In genomic region chr10:88582411-88582805, GRCh38 we compare ENCODE assay signal across 9 cellular contexts. TPM values are rescaled to one million over a fixed set of nuclear protein-coding genes. Genes with fewer than 3 reads are reported as not detected.
DNase-seq lines count a peak whose midpoint lies in the region; ATAC-seq lines count a peak whose summit lies in the region.
"Had no signal": no experiment of that assay in that cellular context is flagged by ENCODE, and none has a peak within 500 bp of the region (broad histone marks: within the 10 kb centered on the region; RNA-seq: fewer than 3 reads in every experiment).

No MANE protein-coding gene starts in this region.

- no peaks in the 10 kb centered on the region for H3K27me3 ChIP-seq in skeletal muscle tissue (ENCODE audit: control insufficient read depth in 3 of 3, insufficient read depth in 3 of 3, low read length in 3 of 3)

- no peaks in the 10 kb centered on the region for H3K36me3 ChIP-seq in skeletal muscle tissue (ENCODE audit: control insufficient read depth in 3 of 3, insufficient read depth in 3 of 3, low read length in 3 of 3)

- H3K27ac Mint-ChIP-seq in activated T-helper 1 cell treated with anti-CD3 and anti-CD28 coated beads, Interleukin-12 subunit alpha, Interleukin-12 subunit beta, Interleukin-2, Interleukin-4 antibody, amounts not matched to agents 30 ng/mL and 10 ng/mL and 1 ng/mL, durations not matched to agents 14 hours and 24 hours and 36 hours = peak overlapping the region; percentile 40

- H3K4me3 ChIP-seq in iPS-11a (ENCODE audit: low read depth, low read length) (peak overlapping the region; percentile 18), skeletal muscle tissue (ENCODE audit: low read length in 3 of 3) (peak overlapping the region; percentile 75 to 98 (median 94))

- peaks cover 4% of the 10 kb centered on the region for H3K36me3 Mint-ChIP-seq in activated T-helper 1 cell treated with anti-CD3 and anti-CD28 coated beads, Interleukin-12 subunit alpha, Interleukin-12 subunit beta, Interleukin-2, Interleukin-4 antibody, amounts not matched to agents 30 ng/mL and 10 ng/mL and 1 ng/mL, durations not matched to agents 14 hours and 24 hours and 36 hours (ENCODE audit: low read depth)

- DNase-seq in activated T-helper 1 cell treated with anti-CD3 and anti-CD28 coated beads, Interleukin-12 subunit alpha, Interleukin-12 subunit beta, Interleukin-2, Interleukin-4 antibody, amounts not matched to agents 30 ng/mL and 10 ng/mL and 1 ng/mL, durations not matched to agents 14 hours and 24 hours and 36 hours (ENCODE audit: low spot score) = no peak
- DNase-seq in AG20443 (ENCODE audit: low spot score) (no peak), anterior cingulate cortex (lab: John Stamatoyannopoulos, UW) (no peak)
- no peak for DNase-seq in stimulated activated CD4-positive, alpha-beta T cell treated with anti-CD3 and anti-CD28 coated beads, Interleukin-15, amount 100 ng/mL, for 24 hours

- peak overlapping the region; percentile 85 for H3K4me3 Mint-ChIP-seq in activated T-helper 1 cell treated with anti-CD3 and anti-CD28 coated beads, Interleukin-12 subunit alpha, Interleukin-12 subunit beta, Interleukin-2, Interleukin-4 antibody, amounts not matched to agents 30 ng/mL and 10 ng/mL and 1 ng/mL, durations not matched to agents 14 hours and 24 hours and 36 hours

- peak; percentile 7 for ATAC-seq in GM19452 (IDR thresholded peaks at IDR 0.05; ENCODE audit: unreplicated experiment)
- ATAC-seq in HG03045 (IDR thresholded peaks at IDR 0.05; ENCODE audit: unreplicated experiment) = no peak

- peak overlapping the region; percentile 30 to 98 (median 96) for H3K9ac ChIP-seq in skeletal muscle tissue (ENCODE audit: low read depth in 1 of 3, low read length in 3 of 3)

- peaks cover 8% of the 10 kb centered on the region for H3K27me3 Mint-ChIP-seq in activated T-helper 1 cell treated with anti-CD3 and anti-CD28 coated beads, Interleukin-12 subunit alpha, Interleukin-12 subunit beta, Interleukin-2, Interleukin-4 antibody, amounts not matched to agents 30 ng/mL and 10 ng/mL and 1 ng/mL, durations not matched to agents 14 hours and 24 hours and 36 hours (ENCODE audit: insufficient read depth)

- H3K9me3 Mint-ChIP-seq in activated T-helper 1 cell treated with anti-CD3 and anti-CD28 coated beads, Interleukin-12 subunit alpha, Interleukin-12 subunit beta, Interleukin-2, Interleukin-4 antibody, amounts not matched to agents 30 ng/mL and 10 ng/mL and 1 ng/mL, durations not matched to agents 14 hours and 24 hours and 36 hours = peaks cover 4% of the 10 kb centered on the region

- peaks cover 14% of the 10 kb centered on the region for H3K4me1 Mint-ChIP-seq in activated T-helper 1 cell treated with anti-CD3 and anti-CD28 coated beads, Interleukin-12 subunit alpha, Interleukin-12 subunit beta, Interleukin-2, Interleukin-4 antibody, amounts not matched to agents 30 ng/mL and 10 ng/mL and 1 ng/mL, durations not matched to agents 14 hours and 24 hours and 36 hours (ENCODE audit: low read depth)

- H3K9me3 ChIP-seq in skeletal muscle tissue (ENCODE audit: control insufficient read depth in 3 of 3, low read length in 3 of 3) = no peaks in the 10 kb centered on the region

- intact Hi-C loops in activated T-helper 1 cell treated with anti-CD3 and anti-CD28 coated beads, Interleukin-12 subunit alpha, Interleukin-12 subunit beta, Interleukin-2, Interleukin-4 antibody, amounts not matched to agents 30 ng/mL and 10 ng/mL and 1 ng/mL, durations not matched to agents 14 hours and 24 hours and 36 hours (cut with micrococcal nuclease) = loop anchor here (5.0 kb wide), 1 partner anchor 410 kb away; the partner anchor contains the start of gene FAS

- H3K27ac ChIP-seq in skeletal muscle tissue (ENCODE audit: low read depth, low read length) = peak overlapping the region; percentile 89

- peaks cover 0 to 8% (median 0%) of the 10 kb centered on the region in 3 donors for H3K4me1 ChIP-seq in skeletal muscle tissue (ENCODE audit: control insufficient read depth in 3 of 3, insufficient read depth in 3 of 3, low read length in 3 of 3)

RNA-seq across cellular contexts. Expression of gene RNLS, which starts 0.7 kb away (rescaled TPM):
- total RNA-seq in activated T-helper 1 cell treated with anti-CD3 and anti-CD28 coated beads, Interleukin-12 subunit alpha, Interleukin-12 subunit beta, Interleukin-2, Interleukin-4 antibody, amounts not matched to agents 30 ng/mL and 10 ng/mL and 1 ng/mL, durations not matched to agents 14 hours and 24 hours and 36 hours = 2.0 and 2.5 TPM in 2 replicates
- 4.7 TPM for total RNA-seq in skeletal muscle tissue

RNA-seq across cellular contexts. Expression of gene LIPJ, which starts 4.2 kb away (rescaled TPM):
- total RNA-seq in activated T-helper 1 cell treated with anti-CD3 and anti-CD28 coated beads, Interleukin-12 subunit alpha, Interleukin-12 subunit beta, Interleukin-2, Interleukin-4 antibody, amounts not matched to agents 30 ng/mL and 10 ng/mL and 1 ng/mL, durations not matched to agents 14 hours and 24 hours and 36 hours = not detected in 2 replicates
- 0.52 TPM for total RNA-seq in skeletal muscle tissue
- total RNA-seq: dermis microvascular lymphatic vessel endothelial cell had no signal
